ENCODE assay signal across 28 cellular contexts in genomic region chr2:114113527-114113926, GRCh38.
"Had no signal": no experiment of that assay in that cellular context is flagged by ENCODE, and none has a peak within 500 bp of the region (broad histone marks: within the 10 kb centered on the region; RNA-seq: fewer than 3 reads in every experiment).

No MANE protein-coding gene starts in this region.

- H3K4me1 Mint-ChIP-seq: activated CD4-positive, alpha-beta T cell treated with anti-CD3 and anti-CD28 coated beads for 36 hours; activated CD4-positive, alpha-beta T cell treated with anti-CD3 and anti-CD28 coated beads, Interleukin-2, amount 10 ng/mL, durations not matched to agents 7 days and 5 days; activated naive CD4-positive, alpha-beta T cell treated with anti-CD3 and anti-CD28 coated beads, Interleukin-2, amount 50 U/mL, for 24 hours; activated naive CD8-positive, alpha-beta T cell treated with anti-CD3 and anti-CD28 coated beads, Interleukin-2, amount 10 ng/mL, durations not matched to agents 7 days and 5 days had no signal

- H3K27me3 ChIP-seq: ascending aorta, SJCRH30 had no signal

- H2AFZ ChIP-seq: PC-9 had no signal

- H3K4me1 ChIP-seq: ascending aorta, SJCRH30 had no signal

- H3K27me3 Mint-ChIP-seq: activated naive CD8-positive, alpha-beta T cell treated with anti-CD3 and anti-CD28 coated beads, Interleukin-2, amount 10 ng/mL, durations not matched to agents 7 days and 5 days had no signal

- ATAC-seq: activated CD4-positive, alpha-beta T cell treated with anti-CD3 and anti-CD28 coated beads for 36 hours; activated CD4-positive, CD25-positive, alpha-beta regulatory T cell treated with anti-CD3 and anti-CD28 coated beads, Interleukin-2, amount 50 U/mL, for 24 hours; activated CD8-positive, alpha-beta T cell treated with anti-CD3 and anti-CD28 coated beads, Interleukin-2, amount 10 ng/mL, durations not matched to agents 7 days and 5 days; Right ventricle myocardium inferior had no signal

- H3K4me3 ChIP-seq: ascending aorta, PC-9, SJCRH30, SK-N-MC had no signal

- H3K36me3 ChIP-seq: ascending aorta, SJCRH30 had no signal

- H3K27ac Mint-ChIP-seq: activated CD4-positive, alpha-beta T cell treated with anti-CD3 and anti-CD28 coated beads for 36 hours; activated CD4-positive, alpha-beta T cell treated with anti-CD3 and anti-CD28 coated beads, Interleukin-2, amount 10 ng/mL, durations not matched to agents 7 days and 5 days; activated CD8-positive, alpha-beta T cell treated with anti-CD3 and anti-CD28 coated beads, Interleukin-2, amount 10 ng/mL, durations not matched to agents 7 days and 5 days; activated naive CD4-positive, alpha-beta T cell treated with anti-CD3 and anti-CD28 coated beads, Interleukin-2, amount 50 U/mL, for 24 hours; activated naive CD8-positive, alpha-beta T cell treated with anti-CD3 and anti-CD28 coated beads, Interleukin-2, amount 10 ng/mL, durations not matched to agents 7 days and 5 days; activated T-cell treated with anti-CD3 and anti-CD28 coated beads, Interleukin-2, amount 50 U/mL, for 24 hours; activated T-helper 2 cell treated with anti-CD3 and anti-CD28 coated beads, Interferon-gamma antibody, Interleukin-2, Interleukin-4, amounts not matched to agents 10 μg/mL and 5 μg/mL and 100 μg/mL, durations not matched to agents 14 hours and 24 hours and 36 hours had no signal

- H3K9me3 Mint-ChIP-seq: activated CD4-positive, alpha-beta T cell treated with anti-CD3 and anti-CD28 coated beads, Interleukin-2, amount 10 ng/mL, durations not matched to agents 7 days and 5 days; activated naive CD4-positive, alpha-beta T cell treated with anti-CD3 and anti-CD28 coated beads, Interleukin-2, amount 50 U/mL, for 24 hours; activated naive CD8-positive, alpha-beta T cell treated with anti-CD3 and anti-CD28 coated beads, Interleukin-2, amount 10 ng/mL, durations not matched to agents 7 days and 5 days; activated T-cell treated with anti-CD3 and anti-CD28 coated beads, Interleukin-2, amount 50 U/mL, for 24 hours; activated T-helper 2 cell treated with anti-CD3 and anti-CD28 coated beads, Interferon-gamma antibody, Interleukin-2, Interleukin-4, amounts not matched to agents 10 μg/mL and 5 μg/mL and 100 μg/mL, durations not matched to agents 14 hours and 24 hours and 36 hours had no signal

- H3K27ac ChIP-seq: ascending aorta, PC-9, RWPE1, SJCRH30, SK-N-MC had no signal

- DNase-seq: activated CD4-positive, alpha-beta T cell treated with anti-CD3 and anti-CD28 coated beads for 36 hours; activated CD4-positive, alpha-beta T cell treated with anti-CD3 and anti-CD28 coated beads, Interleukin-2, amount 10 ng/mL, durations not matched to agents 7 days and 5 days; activated CD4-positive, alpha-beta T cell treated with anti-CD3 and anti-CD28 coated beads, Interleukin-2, amount 50 U/mL, for 48 hours; activated CD8-positive, alpha-beta T cell treated with anti-CD3 and anti-CD28 coated beads, Interleukin-2, amount 10 ng/mL, durations not matched to agents 7 days and 5 days; activated gamma-delta T cell; activated naive CD4-positive, alpha-beta T cell treated with Interleukin-2 at 50 U/mL for 16 hours; activated naive CD8-positive, alpha-beta T cell treated with anti-CD3 and anti-CD28 coated beads, Interleukin-2, amount 10 ng/mL, durations not matched to agents 7 days and 5 days; activated T-cell treated with anti-CD3 and anti-CD28 coated beads, Interleukin-2, amount 50 U/mL, for 24 hours; amygdala; NCI-H1092 treated with DMSO at 0.1 percent for 48 hours; NCI-H146; NCI-H187; NCI-H2029 treated with DMSO at 0.1 percent for 48 hours; NCI-H2107; NCI-H2171; NCI-H510A; NCI-H526; NCI-H748 treated with DMSO at 0.1 percent for 48 hours; PC-9; SJCRH30; T1000 had no signal

- H3K4me2 ChIP-seq: PC-9 had no signal

- H3K4me3 Mint-ChIP-seq: activated CD4-positive, alpha-beta T cell treated with anti-CD3 and anti-CD28 coated beads for 36 hours; activated CD4-positive, alpha-beta T cell treated with anti-CD3 and anti-CD28 coated beads, Interleukin-2, amount 10 ng/mL, durations not matched to agents 7 days and 5 days; activated CD8-positive, alpha-beta T cell treated with anti-CD3 and anti-CD28 coated beads, Interleukin-2, amount 10 ng/mL, durations not matched to agents 7 days and 5 days; activated naive CD4-positive, alpha-beta T cell treated with anti-CD3 and anti-CD28 coated beads, Interleukin-2, amount 50 U/mL, for 24 hours; activated naive CD8-positive, alpha-beta T cell treated with anti-CD3 and anti-CD28 coated beads, Interleukin-2, amount 10 ng/mL, durations not matched to agents 7 days and 5 days; activated T-cell treated with anti-CD3 and anti-CD28 coated beads, Interleukin-2, amount 50 U/mL, for 24 hours had no signal

- H3K36me3 Mint-ChIP-seq: activated naive CD4-positive, alpha-beta T cell treated with anti-CD3 and anti-CD28 coated beads, Interleukin-2, amount 50 U/mL, for 24 hours; activated naive CD8-positive, alpha-beta T cell treated with anti-CD3 and anti-CD28 coated beads, Interleukin-2, amount 10 ng/mL, durations not matched to agents 7 days and 5 days had no signal

- H3K9me3 ChIP-seq: ascending aorta, SJCRH30 had no signal
